10 cellular contexts compared by ENCODE assay signal in genomic region chr5:152202321-152202720, GRCh38.
"Had no signal": no experiment of that assay in that cellular context is flagged by ENCODE, and none has a peak within 500 bp of the region (broad histone marks: within the 10 kb centered on the region; RNA-seq: fewer than 3 reads in every experiment).

No MANE protein-coding gene starts in this region.

- H3K9ac ChIP-seq: GM23248 had no signal

- ATAC-seq: GM23338, HCT116 had no signal

- H3K4me1 ChIP-seq: HAP-1 had no signal

- H3K27ac ChIP-seq: GM23248 had no signal

- H3K9me3 ChIP-seq: HAP-1 had no signal

- H3K36me3 ChIP-seq: HAP-1 had no signal

- FAIRE-seq: H54 had no signal

- DNase-seq: GM23248, GOT3, H7, H9, HCEC 1CT, HFFc6 had no signal

- H2AFZ ChIP-seq: GM23248, GM23338 had no signal

- H3K4me3 ChIP-seq: GM23248, GM23338, HAP-1 had no signal

- H3K4me2 ChIP-seq: GM23338 had no signal
